8 cellular contexts compared by ENCODE assay signal in the genomic region with DNA sequence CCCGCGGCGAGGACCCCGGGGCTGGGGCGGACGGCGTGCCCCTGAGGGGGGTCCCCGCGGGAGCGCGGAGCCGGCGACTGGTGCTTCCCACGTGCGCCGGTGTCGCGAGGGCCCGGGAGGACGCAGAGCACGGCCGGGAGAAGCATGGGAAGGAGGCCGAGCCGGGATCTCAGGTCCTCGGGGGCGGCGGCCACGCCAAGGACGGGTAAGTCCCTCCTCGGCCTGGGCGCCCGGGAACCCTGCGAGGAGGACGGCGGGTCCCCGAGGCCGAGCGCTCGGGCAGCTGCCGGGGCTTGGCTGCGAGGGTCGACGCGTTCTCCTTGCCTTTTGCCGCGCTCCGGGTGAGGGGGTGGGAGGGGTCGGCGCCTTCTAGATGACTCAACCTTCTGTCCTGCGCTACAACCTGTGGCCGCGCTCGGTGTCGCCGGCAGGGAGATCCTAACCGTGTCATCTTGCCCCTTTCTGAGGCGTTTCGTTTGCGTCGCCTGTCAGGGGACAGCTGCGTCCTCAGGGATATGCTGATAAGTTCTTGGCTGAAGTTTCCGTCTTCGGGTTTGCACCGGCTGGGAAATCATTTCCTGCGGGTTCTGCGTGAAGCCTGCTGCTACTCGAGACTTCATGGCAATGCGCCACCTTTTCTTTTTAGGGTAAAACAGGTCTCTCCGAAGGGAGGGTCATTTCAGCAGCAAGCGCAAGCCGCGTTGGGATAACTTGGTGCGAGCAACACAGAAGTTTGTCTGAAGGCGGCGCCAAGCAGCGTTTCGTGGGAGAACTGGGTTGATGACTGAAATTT.
DNase-seq lines count a peak whose midpoint lies in the region; ATAC-seq lines count a peak whose summit lies in the region.

No MANE protein-coding gene starts in this region.

- no peaks in the 10 kb centered on the region for H3K9me3 ChIP-seq in mucosa of stomach (ENCODE audit: control insufficient read depth, low read length)

- peak overlapping the region; percentile 49 for H3K9ac ChIP-seq in mucosa of stomach (ENCODE audit: low read length)

- ATAC-seq in HG02938 (IDR thresholded peaks at IDR 0.05; ENCODE audit: unreplicated experiment), result peak; percentile 64

- H3K36me3 ChIP-seq in mucosa of stomach (ENCODE audit: control insufficient read depth, insufficient read depth, low read length), result no peaks in the 10 kb centered on the region

- peak overlapping the region; percentile 86 for H3K27ac ChIP-seq in epithelial cell of prostate

- H3K27me3 ChIP-seq in mucosa of stomach (ENCODE audit: control insufficient read depth, insufficient read depth, low read length), result no peaks in the 10 kb centered on the region

- peak overlapping the region; percentile 72 for H3K4me3 ChIP-seq in mucosa of stomach (ENCODE audit: low read length)

- DNase-seq in SKM-1 treated with dmso at 0.1 percent for 144 hours (lab: John Stamatoyannopoulos, UW; ENCODE audit: unreplicated experiment) (peak; percentile 2), SKM-1 (lab: John Stamatoyannopoulos, UW; ENCODE audit: unreplicated experiment) (no peak), NCI-H526 treated with DMSO at 0.1 percent for 48 hours (lab: John Stamatoyannopoulos, UW) (peak; percentile 48), epithelial cell of prostate (ENCODE audit: low read depth, low spot score) (peak; percentile 26)
- peak; percentile 62 for DNase-seq in activated CD8-positive, alpha-beta memory T cell treated with anti-CD3 and anti-CD28 coated beads, Interleukin-2, amount 50 U/mL, for 4 hours
- peak; percentile 14 to 34 for DNase-seq in stimulated activated CD8-positive, alpha-beta memory T cell treated with anti-CD3 and anti-CD28 coated beads, Interleukin-7, amount 100 ng/mL, for 1 hour (ENCODE audit: low read depth in 2 of 2)

- no peaks in the 10 kb centered on the region for H3K4me1 ChIP-seq in mucosa of stomach (ENCODE audit: control insufficient read depth, insufficient read depth, low read length)
